ENCODE assay signal across 17 cellular contexts in the genomic region with DNA sequence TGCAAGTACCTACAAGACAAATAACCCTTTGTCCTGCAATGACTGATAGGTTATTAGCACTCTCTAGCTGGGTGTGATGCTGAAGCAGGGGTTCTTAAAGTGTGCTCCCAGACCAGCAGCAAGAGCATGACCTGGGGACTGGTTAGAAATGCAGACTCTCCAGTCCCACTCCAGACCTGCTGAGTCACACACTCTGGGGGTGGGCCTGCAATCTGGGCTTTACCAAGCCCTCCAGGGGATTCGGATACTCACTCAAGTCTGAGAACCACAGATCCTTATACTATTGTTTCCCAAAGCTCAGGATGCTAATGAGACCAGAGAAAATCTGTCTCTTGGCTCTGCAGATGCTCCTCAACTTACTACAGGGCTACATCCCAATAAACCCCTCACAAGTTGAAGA.
"Had no signal": no experiment of that assay in that cellular context is flagged by ENCODE, and none has a peak within 500 bp of the region (broad histone marks: within the 10 kb centered on the region; RNA-seq: fewer than 3 reads in every experiment).

No MANE protein-coding gene starts in this region.

- H3K36me3 ChIP-seq: colonic mucosa, sigmoid colon had no signal

- H3K27ac ChIP-seq: colonic mucosa, sigmoid colon, suprapubic skin, VCaP had no signal

- H3K27me3 ChIP-seq: colonic mucosa, sigmoid colon, suprapubic skin had no signal

- DNase-seq: activated CD4-positive, alpha-beta T cell treated with anti-CD3 and anti-CD28 coated beads for 4 hours; activated CD8-positive, alpha-beta memory T cell treated with anti-CD3 and anti-CD28 coated beads, Interleukin-2, amount 50 U/mL, for 48 hours; activated CD8-positive, alpha-beta T cell treated with anti-CD3 and anti-CD28 coated beads for 36 hours; activated naive CD4-positive, alpha-beta T cell treated with Interleukin-2 at 50 U/mL for 16 hours; activated naive CD8-positive, alpha-beta T cell treated with anti-CD3 and anti-CD28 coated beads, Interleukin-2, amount 50 U/mL, for 24 hours; caudate nucleus; colonic mucosa; effector CD4-positive, alpha-beta T cell; hypothalamus; left colon; mammary epithelial cell; sigmoid colon; stimulated activated CD4-positive, alpha-beta T cell treated with anti-CD3 and anti-CD28 coated beads, Interleukin-2, amount 100 ng/mL, for 48 hours; stimulated activated naive CD4-positive, alpha-beta T cell treated with Interleukin-2 at 50 U/mL for 16 hours had no signal

- ATAC-seq: activated CD8-positive, alpha-beta T cell treated with anti-CD3 and anti-CD28 coated beads for 36 hours; activated naive CD8-positive, alpha-beta T cell treated with anti-CD3 and anti-CD28 coated beads, Interleukin-2, amount 50 U/mL, for 24 hours; left colon; natural killer cell treated with Interleukin-12 subunit alpha and Interleukin-12 subunit beta and Interleukin-15 and Interleukin-18, amount 100 ng/mL, for 72 hours had no signal

- H3K9me3 ChIP-seq: colonic mucosa, sigmoid colon, suprapubic skin had no signal

- H3K4me1 ChIP-seq: colonic mucosa, sigmoid colon, suprapubic skin had no signal

- H3K4me3 ChIP-seq: colonic mucosa, sigmoid colon, suprapubic skin had no signal
